In the genomic region with DNA sequence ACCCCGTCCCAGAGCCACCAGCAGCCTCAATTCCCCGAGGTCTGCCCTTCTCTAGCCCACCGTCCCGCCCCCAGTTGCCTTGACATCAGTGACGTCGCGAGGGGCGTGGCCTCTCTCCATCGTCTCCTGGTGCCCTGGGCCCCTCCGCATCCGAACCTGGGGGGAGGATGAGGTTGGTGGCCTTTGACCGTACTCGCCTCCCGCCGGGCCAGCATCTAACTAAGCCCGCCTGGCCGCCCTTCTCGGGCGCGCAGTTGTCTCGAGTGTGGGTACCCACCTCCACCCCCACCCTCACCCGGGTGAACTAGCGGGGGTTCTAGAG, we compare ENCODE assay signal across 8 cellular contexts. TPM values are rescaled to one million over a fixed set of nuclear protein-coding genes. Genes with fewer than 3 reads are reported as not detected.
DNase-seq lines count a peak whose midpoint lies in the region; ATAC-seq lines count a peak whose summit lies in the region.

No MANE protein-coding gene starts in this region.

- H3K27me3 ChIP-seq in SJCRH30: peaks cover 4% of the 10 kb centered on the region; the same call in 1 of the 2 replicates
- H3K27me3 ChIP-seq in neuronal stem cell (ENCODE audit: control insufficient read depth in 3 of 3, insufficient read depth in 3 of 3, low read depth in 1 of 3, low read length in 3 of 3): no peaks in the 10 kb centered on the region
- H3K27me3 ChIP-seq in subcutaneous abdominal adipose tissue (ENCODE audit: control insufficient read depth in 5 of 5, insufficient read depth in 4 of 5, low read length in 5 of 5): no peaks in the 10 kb centered on the region

- peak overlapping the region; percentile 90 for H3K4me2 ChIP-seq in neuronal stem cell (ENCODE audit: insufficient read depth, low read length, poor library complexity, severe bottlenecking)

- no CpG with 5 or more reads among the region's 23 CpGs for WGBS in neuronal stem cell (ENCODE audit: extremely low coverage in 2 of 2, insufficient read length in 2 of 2, insufficient replicate concordance in 1 of 2), 2 donors

- H3K23ac ChIP-seq in neuronal stem cell (ENCODE audit: low read depth, low read length, poor library complexity): peak overlapping the region; percentile 40

- peak; percentile 51 for ATAC-seq in GM21723 (IDR thresholded peaks at IDR 0.05; ENCODE audit: unreplicated experiment)

- H3K9me3 ChIP-seq in SJCRH30 (replicated peaks) (no peaks in the 10 kb centered on the region), neuronal stem cell (replicated peaks in 1 of 2; ENCODE audit: control insufficient read depth in 2 of 2, insufficient read depth in 1 of 2, low read depth in 1 of 2, low read length in 2 of 2) (no peaks in the 10 kb centered on the region), subcutaneous abdominal adipose tissue (ENCODE audit: control insufficient read depth in 5 of 5, low read length in 5 of 5) (no peaks in the 10 kb centered on the region)

- peak overlapping the region; percentile 99 for H2BK5ac ChIP-seq in neuronal stem cell (ENCODE audit: low read length)

- peak overlapping the region; percentile 55 for H2BK15ac ChIP-seq in neuronal stem cell (ENCODE audit: low read length)

- no peaks in the 10 kb centered on the region for H3K36me3 ChIP-seq in SJCRH30
- H3K36me3 ChIP-seq in neuronal stem cell (replicated peaks in 1 of 2; ENCODE audit: control insufficient read depth in 2 of 2, insufficient read depth in 2 of 2, low read length in 2 of 2): no peaks in the 10 kb centered on the region
- no peaks in the 10 kb centered on the region for H3K36me3 ChIP-seq in subcutaneous abdominal adipose tissue (ENCODE audit: control insufficient read depth in 5 of 5, insufficient read depth in 5 of 5, low read length in 5 of 5)

- no peak overlapping the region for H2BK12ac ChIP-seq in neuronal stem cell (ENCODE audit: low read length)

- H2AFZ ChIP-seq in neuronal stem cell (ENCODE audit: low read length): peak overlapping the region; percentile 93

- H2AK5ac ChIP-seq in neuronal stem cell (ENCODE audit: low read depth, low read length): no peak overlapping the region

- no peak overlapping the region for H4K8ac ChIP-seq in neuronal stem cell (ENCODE audit: low read depth, low read length)

- H3K27ac ChIP-seq in SJCRH30: peak overlapping the region; percentile 69
- peak overlapping the region; percentile 97 for H3K27ac ChIP-seq in neuronal stem cell (replicated peaks; ENCODE audit: low read length)
- H3K27ac ChIP-seq in subcutaneous abdominal adipose tissue (ENCODE audit: low read depth, low read length): peak overlapping the region; percentile 90

- no peaks in the 10 kb centered on the region for H3K79me1 ChIP-seq in neuronal stem cell (ENCODE audit: low read depth, low read length)

- peak overlapping the region; percentile 98 for H3K18ac ChIP-seq in neuronal stem cell (ENCODE audit: low read length)

- no peak overlapping the region for H3K14ac ChIP-seq in neuronal stem cell (ENCODE audit: low read length)

- H3K4me3 ChIP-seq in SJCRH30 (peak overlapping the region; percentile 67), neuronal stem cell (ENCODE audit: low read length in 2 of 2) (peak overlapping the region; percentile 67 to 83), subcutaneous abdominal adipose tissue (ENCODE audit: low read depth in 1 of 5, low read length in 5 of 5) (peak overlapping the region in 4 of 5 donors; percentile 39 to 76 (median 73))

- H3K4me1 ChIP-seq in SJCRH30 (peaks cover 26% of the 10 kb centered on the region), neuronal stem cell (ENCODE audit: control insufficient read depth in 2 of 2, insufficient read depth in 1 of 2, low read depth in 1 of 2, low read length in 2 of 2) (peaks cover 34 to 35% of the 10 kb centered on the region in 2 donors), subcutaneous abdominal adipose tissue (ENCODE audit: control insufficient read depth in 5 of 5, insufficient read depth in 5 of 5, low read length in 5 of 5) (peaks cover 14 to 70% (median 52%) of the 10 kb centered on the region in 5 donors)

- peak; percentile 75 for DNase-seq in DMS79 treated with DMSO at 0.1 percent for 48 hours (lab: John Stamatoyannopoulos, UW)
- DNase-seq in LHCN-M2 (ENCODE audit: low read depth): peak; percentile 94
- DNase-seq in SJCRH30: peak; percentile 85 to 88
- DNase-seq in activated naive CD4-positive, alpha-beta T cell (lab: John Stamatoyannopoulos, UW): peak; percentile 72 to 94 (median 86)
- peak; percentile 78 for DNase-seq in foreskin melanocyte
- peak; percentile 94 for DNase-seq in neuronal stem cell (ENCODE audit: low spot score)

- peak overlapping the region; percentile 89 for H2BK120ac ChIP-seq in neuronal stem cell (ENCODE audit: low read depth, low read length)

- H3K9ac ChIP-seq in neuronal stem cell (ENCODE audit: low read depth, low read length, poor library complexity) (peak overlapping the region; percentile 65), subcutaneous abdominal adipose tissue (ENCODE audit: low read length in 5 of 5) (peak overlapping the region in 3 of 5 donors; percentile 61 to 84 (median 70))

- no peak overlapping the region for H3K4ac ChIP-seq in neuronal stem cell (ENCODE audit: low read length)

- peak overlapping the region; percentile 98 for H4K91ac ChIP-seq in neuronal stem cell (ENCODE audit: low read depth, low read length, poor library complexity)

RNA-seq across cellular contexts. Expression of a gene that starts 5.5 kb away (rescaled TPM):
- total RNA-seq in LHCN-M2 (2014; rRNA removed): 0.29 TPM in 1 of 2 replicates, not detected in the other
- 0.44 TPM for polyA plus RNA-seq in LHCN-M2 (2012)
- not detected in 2 replicates for total RNA-seq in SJCRH30 (2014; rRNA removed; shearing (Covaris generic))
- 1.7 TPM for polyA plus RNA-seq in neuronal stem cell (2013, experiment 1 of 2)
- 2.0 TPM for polyA plus RNA-seq in neuronal stem cell (2013, experiment 2 of 2)

RNA-seq across cellular contexts. Expression of a gene that starts 42.7 kb away (rescaled TPM):
- total RNA-seq in LHCN-M2 (2014; rRNA removed): 68.0 and 105 TPM in 2 replicates
- 49.2 TPM for polyA plus RNA-seq in LHCN-M2 (2012)
- not detected in 2 replicates for total RNA-seq in SJCRH30 (2014; rRNA removed; shearing (Covaris generic))
- polyA plus RNA-seq in neuronal stem cell (2013, experiment 1 of 2): 30.2 TPM
- 30.5 TPM for polyA plus RNA-seq in neuronal stem cell (2013, experiment 2 of 2)

RNA-seq across cellular contexts. Expression of a gene that starts 45.0 kb away (rescaled TPM):
- not detected in 2 replicates for total RNA-seq in LHCN-M2 (2014; rRNA removed)
- polyA plus RNA-seq in LHCN-M2 (2012): 0.44 TPM
- total RNA-seq in SJCRH30 (2014; rRNA removed; shearing (Covaris generic)): not detected in 2 replicates
- 4.3 TPM for polyA plus RNA-seq in neuronal stem cell (2013, experiment 1 of 2)
- 5.3 TPM for polyA plus RNA-seq in neuronal stem cell (2013, experiment 2 of 2)

RNA-seq across cellular contexts. Expression of a gene that starts 49.4 kb away (rescaled TPM):
- total RNA-seq in LHCN-M2 (2014; rRNA removed): not detected in 2 replicates
- polyA plus RNA-seq in LHCN-M2 (2012): not detected
- total RNA-seq in SJCRH30 (2014; rRNA removed; shearing (Covaris generic)): not detected in 2 replicates
- 0.84 TPM for polyA plus RNA-seq in neuronal stem cell (2013, experiment 1 of 2)
- polyA plus RNA-seq in neuronal stem cell (2013, experiment 2 of 2): 0.64 TPM

Comparison
In these comparisons a context has a peak if more than half of its experiments do, and no peak if none do; other contexts are left out.
1. Peak in every context shown above with its lines: DNase-seq, ATAC-seq, H3K4me3 ChIP-seq and H3K27ac ChIP-seq.
2. RNA of a gene that starts 42.7 kb away (total RNA-seq): 68.0 to 105 TPM in LHCN-M2; not detected in SJCRH30; every median in the first group is over 10 times any median in the second.